In genomic region chr20:58890454-58891075, GRCh38 we compare ENCODE assay signal across 8 cellular contexts.
DNase-seq lines count a peak whose midpoint lies in the region; ATAC-seq and TF ChIP-seq lines count a peak whose summit lies in the region.

No MANE protein-coding gene starts in this region.

- ATAC-seq in HG03095 (IDR thresholded peaks at IDR 0.05; ENCODE audit: unreplicated experiment) (peak; percentile 21), HG03139 (IDR thresholded peaks at IDR 0.05; ENCODE audit: unreplicated experiment) (no peak)

- TF ChIP-seq CTCF in GM12875 (IDR thresholded peaks at IDR 0.05; ENCODE audit: borderline replicate concordance, insufficient read depth, low read depth, low read length), result no peak

- DNase-seq in NCI-H69 (lab: John Stamatoyannopoulos, UW), result peak; percentile 94
- DNase-seq in activated CD8-positive, alpha-beta memory T cell treated with anti-CD3 and anti-CD28 coated beads for 1 hour (ENCODE audit: extremely low read depth in 1 of 2, low read depth in 1 of 2), result peak; percentile 46 to 65
- DNase-seq in effector CD4-positive, alpha-beta T cell, result peak; percentile 57
- DNase-seq in medulla oblongata (ENCODE audit: extremely low spot score), result peak; percentile 77
- peak; percentile 28 to 47 (median 38) for DNase-seq in stimulated activated CD4-positive, alpha-beta T cell treated with anti-CD3 and anti-CD28 coated beads, TNF-alpha, amount 100 ng/mL, for 1 hour (ENCODE audit: low read depth in 3 of 3, low spot score in 1 of 3)

- peak overlapping the region; percentile 58 for H3K4me3 ChIP-seq in GM12875 (ENCODE audit: low read depth, low read length)

Comparison
In these comparisons a context has a peak if more than half of its experiments do, and no peak if none do; other contexts are left out.
1. DNase-seq: peak in every context shown above with its lines; median percentile 94 in NCI-H69; 77 in medulla oblongata; 57 in effector CD4-positive, alpha-beta T cell; 56 in activated CD8-positive, alpha-beta memory T cell treated with anti-CD3 and anti-CD28 coated beads for 1 hour; 38 in stimulated activated CD4-positive, alpha-beta T cell treated with anti-CD3 and anti-CD28 coated beads, TNF-alpha, amount 100 ng/mL, for 1 hour.